Comparison of ENCODE assay signal across 8 cellular contexts in genomic region chr1:155729031-155729898, GRCh38. TPM values are rescaled to one million over a fixed set of nuclear protein-coding genes. Genes with fewer than 3 reads are reported as not detected.
DNase-seq lines count a peak whose midpoint lies in the region; ATAC-seq and FAIRE-seq lines count a peak whose summit lies in the region.

No MANE protein-coding gene starts in this region.

- WGBS in trophoblast cell (ENCODE audit: extremely low coverage, insufficient coverage, insufficient read length): no CpG with 5 or more reads among the region's 12 CpGs

- H3K4me1 ChIP-seq in trophoblast cell (ENCODE audit: control insufficient read depth in 1 of 2, insufficient read depth in 2 of 2, low read length in 2 of 2): no peaks in the 10 kb centered on the region

- no peak overlapping the region for H3K18ac ChIP-seq in trophoblast cell (ENCODE audit: low read length)

- H3K23ac ChIP-seq in trophoblast cell (ENCODE audit: low read length): no peak overlapping the region

- peak in 11 of 14 donors; percentile 4 to 37 (median 16) for DNase-seq in C1 segment of cervical spinal cord (lab: John Stamatoyannopoulos, UW)
- no peak for DNase-seq in GM18507 (ENCODE audit: extremely low spot score, insufficient read length, low read depth)
- DNase-seq in NCI-H526 (lab: John Stamatoyannopoulos, UW): peak; percentile 87 to 93
- peak; percentile 23 to 26 for DNase-seq in activated T-cell treated with anti-CD3 and anti-CD28 coated beads, Interleukin-2, amount 50 U/mL, for 72 hours
- DNase-seq in globus pallidus (ENCODE audit: low spot score): peak; percentile 84
- peak; percentile 82 to 91 for DNase-seq in trophoblast cell

- no peak overlapping the region for H3K9ac ChIP-seq in trophoblast cell (ENCODE audit: low read length)

- no peak overlapping the region for H3K4me3 Mint-ChIP-seq in activated T-cell treated with anti-CD3 and anti-CD28 coated beads, Interleukin-2, amount 50 U/mL, for 72 hours

- no peaks in the 10 kb centered on the region for H3K4me1 Mint-ChIP-seq in activated T-cell treated with anti-CD3 and anti-CD28 coated beads, Interleukin-2, amount 50 U/mL, for 72 hours (ENCODE audit: low read depth)

- no peaks in the 10 kb centered on the region for H3K27me3 Mint-ChIP-seq in activated T-cell treated with anti-CD3 and anti-CD28 coated beads, Interleukin-2, amount 50 U/mL, for 72 hours (ENCODE audit: low read depth)

- no peaks in the 10 kb centered on the region for H3K9me3 ChIP-seq in trophoblast cell (ENCODE audit: insufficient read depth, low read depth, low read length)

- no peak overlapping the region for H2BK120ac ChIP-seq in trophoblast cell (ENCODE audit: insufficient read depth, low read length, poor library complexity)

- H3K79me2 ChIP-seq in trophoblast cell (ENCODE audit: control insufficient read depth, insufficient read depth, low read length, poor library complexity): no peaks in the 10 kb centered on the region

- H4K91ac ChIP-seq in trophoblast cell (ENCODE audit: low read depth, low read length): no peak overlapping the region

- peaks cover 29 to 31% of the 10 kb centered on the region in 2 experiments for H3K36me3 ChIP-seq in trophoblast cell (ENCODE audit: control insufficient read depth in 1 of 2, insufficient read depth in 2 of 2, low read length in 2 of 2)

- H4K8ac ChIP-seq in trophoblast cell (ENCODE audit: low read depth, low read length): no peak overlapping the region

- no peak overlapping the region for H4K12ac ChIP-seq in trophoblast cell (ENCODE audit: low read depth, low read length)

- H2BK5ac ChIP-seq in trophoblast cell (ENCODE audit: low read depth, low read length, poor library complexity): no peak overlapping the region

- no peak overlapping the region for H2AK5ac ChIP-seq in trophoblast cell (ENCODE audit: low read length)

- H2AFZ ChIP-seq in trophoblast cell (ENCODE audit: insufficient read depth, low read length, poor library complexity): no peak overlapping the region

- ATAC-seq in activated T-cell treated with anti-CD3 and anti-CD28 coated beads, Interleukin-2, amount 50 U/mL, for 72 hours (replicated peaks in 1 of 2): no peak
- ATAC-seq in GM21723 (IDR thresholded peaks at IDR 0.05; ENCODE audit: unreplicated experiment): no peak
- ATAC-seq in GM21526 (IDR thresholded peaks at IDR 0.05; ENCODE audit: low FRiP score, unreplicated experiment): no peak

- no peak overlapping the region for H3K27ac ChIP-seq in trophoblast cell (ENCODE audit: low read depth, low read length)

- no peak overlapping the region for H3K4ac ChIP-seq in trophoblast cell (ENCODE audit: low read depth, low read length)

- no peak overlapping the region for H3K4me3 ChIP-seq in trophoblast cell (ENCODE audit: low read depth, low read length)

- FAIRE-seq in GM18507 (lab: Jason Lieb, UNC): peak; percentile 42

- H3K27ac Mint-ChIP-seq in activated T-cell treated with anti-CD3 and anti-CD28 coated beads, Interleukin-2, amount 50 U/mL, for 72 hours: peak overlapping the region; percentile 12

- H3K36me3 Mint-ChIP-seq in activated T-cell treated with anti-CD3 and anti-CD28 coated beads, Interleukin-2, amount 50 U/mL, for 72 hours (ENCODE audit: insufficient read depth in 2 of 2): peaks cover 5 to 12% of the 10 kb centered on the region in 2 donors

- no peaks in the 10 kb centered on the region for H3K27me3 ChIP-seq in trophoblast cell (ENCODE audit: insufficient read depth, low read length)

- no peaks in the 10 kb centered on the region for H3K9me3 Mint-ChIP-seq in activated T-cell treated with anti-CD3 and anti-CD28 coated beads, Interleukin-2, amount 50 U/mL, for 72 hours

- H3K4me2 ChIP-seq in trophoblast cell (ENCODE audit: low read length): no peak overlapping the region

- no peak overlapping the region for H2BK12ac ChIP-seq in trophoblast cell (ENCODE audit: low read length)

- H3K79me1 ChIP-seq in trophoblast cell (ENCODE audit: low read length): no peaks in the 10 kb centered on the region

- no peak overlapping the region for H3K14ac ChIP-seq in trophoblast cell (ENCODE audit: low read length)

RNA-seq across cellular contexts. Expression of gene DAP3, which starts 40.4 kb away (rescaled TPM):
- total RNA-seq in activated T-cell treated with anti-CD3 and anti-CD28 coated beads, Interleukin-2, amount 50 U/mL, for 72 hours: 100 to 1,000 TPM; 123 to 135 TPM
- polyA plus RNA-seq in trophoblast cell (2013): 163 and 174 TPM in 2 replicates

RNA-seq across cellular contexts. Expression of gene YY1AP1, which starts 40.7 kb away (rescaled TPM):
- 10 to 100 TPM; 94.5 to 98.9 TPM for total RNA-seq in activated T-cell treated with anti-CD3 and anti-CD28 coated beads, Interleukin-2, amount 50 U/mL, for 72 hours
- 141 and 148 TPM in 2 replicates for polyA plus RNA-seq in trophoblast cell (2013)
